In genomic region chr1:50308883-50309282, GRCh38 we compare ENCODE assay signal across 9 cellular contexts.
A peak's percentile ranks its signal among the peaks of the same experiment; 100 is the strongest.
DNase-seq lines count a peak whose midpoint lies in the region; ATAC-seq and TF ChIP-seq lines count a peak whose summit lies in the region.
"Had no signal": no experiment of that assay in that cellular context is flagged by ENCODE, and none has a peak within 500 bp of the region (broad histone marks: within the 10 kb centered on the region; RNA-seq: fewer than 3 reads in every experiment).

No MANE protein-coding gene starts in this region.

- H3K27ac Mint-ChIP-seq in Calu3 (ENCODE audit: unreplicated experiment) (no peak overlapping the region), type B pancreatic cell (no peak overlapping the region)
- H3K27ac Mint-ChIP-seq in activated naive CD8-positive, alpha-beta T cell treated with anti-CD3 and anti-CD28 coated beads, Interleukin-2, amount 50 U/mL, for 24 hours = no peak overlapping the region

- CTCF ChIA-PET in Calu3 (lab: Charles Lee) = no interaction called here

- no peak for ATAC-seq in activated naive CD8-positive, alpha-beta T cell treated with anti-CD3 and anti-CD28 coated beads, Interleukin-2, amount 50 U/mL, for 24 hours
- no peak for ATAC-seq in GM18867 (IDR thresholded peaks at IDR 0.05; ENCODE audit: unreplicated experiment)
- ATAC-seq: psoas muscle had no signal

- TF ChIP-seq CTCF in Calu3 (IDR thresholded peaks at IDR 0.05; ENCODE audit: unreplicated experiment) = no peak
- no peak for TF ChIP-seq CTCF in type B pancreatic cell (conservative IDR thresholded peaks at IDR 0.05)

- peaks cover 92% of the 10 kb centered on the region for H3K27me3 Mint-ChIP-seq in Calu3 (ENCODE audit: unreplicated experiment)
- H3K27me3 Mint-ChIP-seq in activated naive CD8-positive, alpha-beta T cell treated with anti-CD3 and anti-CD28 coated beads, Interleukin-2, amount 50 U/mL, for 24 hours = peaks cover 3% of the 10 kb centered on the region
- H3K27me3 Mint-ChIP-seq in type B pancreatic cell = no peaks in the 10 kb centered on the region

- intact Hi-C loops in Calu3 (cut with micrococcal nuclease; ENCODE audit: unreplicated experiment) = no loop called here

- H3K9me3 Mint-ChIP-seq in Calu3 (ENCODE audit: low read depth, unreplicated experiment) (no peaks in the 10 kb centered on the region), type B pancreatic cell (peaks cover 4% of the 10 kb centered on the region)
- no peaks in the 10 kb centered on the region for H3K9me3 Mint-ChIP-seq in activated naive CD8-positive, alpha-beta T cell treated with anti-CD3 and anti-CD28 coated beads, Interleukin-2, amount 50 U/mL, for 24 hours

- no TSS peak for BruUV-seq in Calu3 (replicated peaks; lab: Mats Ljungman, UMichigan)

- H3K36me3 Mint-ChIP-seq in Calu3 (ENCODE audit: insufficient read depth, unreplicated experiment) (no peaks in the 10 kb centered on the region), type B pancreatic cell (no peaks in the 10 kb centered on the region)
- H3K36me3 Mint-ChIP-seq in activated naive CD8-positive, alpha-beta T cell treated with anti-CD3 and anti-CD28 coated beads, Interleukin-2, amount 50 U/mL, for 24 hours (ENCODE audit: low read depth) = no peaks in the 10 kb centered on the region

- H3K4me1 Mint-ChIP-seq in Calu3 (ENCODE audit: low read depth, unreplicated experiment) (no peaks in the 10 kb centered on the region), type B pancreatic cell (ENCODE audit: unreplicated experiment) (no peaks in the 10 kb centered on the region)
- no peaks in the 10 kb centered on the region for H3K4me1 Mint-ChIP-seq in activated naive CD8-positive, alpha-beta T cell treated with anti-CD3 and anti-CD28 coated beads, Interleukin-2, amount 50 U/mL, for 24 hours

- DNase-seq in Calu3 = peak; percentile 49
- peak; percentile 37 for DNase-seq in HuH-7.5 (ENCODE audit: low spot score)
- DNase-seq in activated naive CD8-positive, alpha-beta T cell treated with anti-CD3 and anti-CD28 coated beads, Interleukin-2, amount 50 U/mL, for 24 hours = peak; percentile 4
- peak; percentile 22 for DNase-seq in kidney glomerular epithelial cell (lab: John Stamatoyannopoulos, UW)
- no peak for DNase-seq in DMS114 treated with DMSO at 0.1 percent for 48 hours (lab: John Stamatoyannopoulos, UW; ENCODE audit: unreplicated experiment)
- no peak for DNase-seq in type B pancreatic cell (ENCODE audit: extremely low spot score, unreplicated experiment)
- no peak for DNase-seq in GDM1 (lab: John Stamatoyannopoulos, UW)
- DNase-seq: psoas muscle had no signal

- H3K4me3 Mint-ChIP-seq in Calu3 (ENCODE audit: low read depth, unreplicated experiment) = no peak overlapping the region
- no peak overlapping the region for H3K4me3 Mint-ChIP-seq in activated naive CD8-positive, alpha-beta T cell treated with anti-CD3 and anti-CD28 coated beads, Interleukin-2, amount 50 U/mL, for 24 hours
- H3K4me3 Mint-ChIP-seq in type B pancreatic cell = no peak overlapping the region

Comparison
In these comparisons a context has a peak if more than half of its experiments do, and no peak if none do; other contexts are left out.
1. DNase-seq: peak in Calu3 (single experiment), HuH-7.5 (single experiment), activated naive CD8-positive, alpha-beta T cell treated with anti-CD3 and anti-CD28 coated beads, Interleukin-2, amount 50 U/mL, for 24 hours (single experiment) and kidney glomerular epithelial cell (single experiment); none in DMS114 treated with DMSO at 0.1 percent for 48 hours (single experiment), type B pancreatic cell (single experiment) and GDM1 (single experiment).